ENCODE assay signal across 1 cellular context in genomic region chr5:137733922-137734695, GRCh38.
TF ChIP-seq lines count a peak whose summit lies in the region.

No MANE protein-coding gene starts in this region.

TF ChIP-seq in GM12878, 131 proteins besides CTCF, POLR2A, EP300 and RAD21:
- TF ChIP-seq STAT3 (IDR thresholded peaks at IDR 0.05; ENCODE audit: low read depth, low read length) (no peak), DPF2 (IDR thresholded peaks at IDR 0.05) (no peak), HCFC1 (IDR thresholded peaks at IDR 0.05; ENCODE audit: low read length) (no peak), BMI1 (IDR thresholded peaks at IDR 0.05; ENCODE audit: borderline replicate concordance) (no peak), STAT1 (conservative IDR thresholded peaks at IDR 0.05) (no peak), POLR2AphosphoS5 (IDR thresholded peaks at IDR 0.05; ENCODE audit: low read length) (no peak), ZNF274 (IDR thresholded peaks at IDR 0.05; ENCODE audit: insufficient read depth, insufficient read length) (no peak), YBX1 (IDR thresholded peaks at IDR 0.05) (no peak), JUND (IDR thresholded peaks at IDR 0.05; ENCODE audit: low read depth, low read length) (no peak), RFX5 (IDR thresholded peaks at IDR 0.05; ENCODE audit: low read depth, low read length) (no peak), CHD2 (IDR thresholded peaks at IDR 0.05; ENCODE audit: borderline replicate concordance, low read depth, low read length) (no peak)
- TF ChIP-seq, protein P1, sequence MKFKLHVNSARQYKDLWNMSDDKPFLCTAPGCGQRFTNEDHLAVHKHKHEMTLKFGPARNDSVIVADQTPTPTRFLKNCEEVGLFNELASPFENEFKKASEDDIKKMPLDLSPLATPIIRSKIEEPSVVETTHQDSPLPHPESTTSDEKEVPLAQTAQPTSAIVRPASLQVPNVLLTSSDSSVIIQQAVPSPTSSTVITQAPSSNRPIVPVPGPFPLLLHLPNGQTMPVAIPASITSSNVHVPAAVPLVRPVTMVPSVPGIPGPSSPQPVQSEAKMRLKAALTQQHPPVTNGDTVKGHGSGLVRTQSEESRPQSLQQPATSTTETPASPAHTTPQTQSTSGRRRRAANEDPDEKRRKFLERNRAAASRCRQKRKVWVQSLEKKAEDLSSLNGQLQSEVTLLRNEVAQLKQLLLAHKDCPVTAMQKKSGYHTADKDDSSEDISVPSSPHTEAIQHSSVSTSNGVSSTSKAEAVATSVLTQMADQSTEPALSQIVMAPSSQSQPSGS (IDR thresholded peaks at IDR 0.05; ENCODE audit: low read length): no peak
TF ChIP-seq in GM12878: peak in this region for 0.
